ENCODE assay signal across 1 cellular context in the genomic region with DNA sequence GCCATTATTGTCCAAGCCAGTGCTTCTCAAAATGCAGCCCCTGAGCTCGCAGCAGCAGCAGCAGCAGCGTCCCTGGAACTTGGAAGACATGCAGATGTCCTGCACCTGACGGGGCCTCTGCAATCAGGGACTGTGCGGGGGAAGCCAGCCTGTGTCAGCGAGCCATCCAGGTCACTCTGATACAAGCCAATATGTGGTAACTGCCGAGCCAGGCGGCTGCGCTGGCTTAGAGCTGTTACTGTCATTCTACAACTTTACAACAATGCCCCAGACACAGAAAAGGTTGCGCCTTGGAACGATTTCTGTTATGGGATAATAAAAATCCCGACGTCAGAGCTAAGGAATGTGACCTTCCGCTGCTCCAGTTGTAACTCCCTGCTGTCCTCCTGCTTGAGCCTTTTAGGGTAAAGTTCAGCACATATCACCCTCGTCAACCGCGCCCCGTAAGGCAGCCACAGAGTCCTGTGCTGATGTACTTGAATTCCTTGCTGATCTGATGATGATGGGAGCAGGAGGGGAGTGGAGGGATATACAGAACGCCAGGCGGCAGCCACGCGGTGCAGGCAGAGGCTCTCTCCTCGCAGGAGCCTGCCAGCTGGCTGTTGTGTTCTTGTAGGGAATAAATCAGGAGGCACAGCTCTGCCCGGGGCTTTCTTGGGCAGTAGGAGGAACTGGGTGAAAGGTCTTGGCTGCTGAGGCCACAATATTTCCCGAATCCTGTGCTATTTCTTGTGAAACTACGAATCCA.
TF ChIP-seq lines count a peak whose summit lies in the region.

No MANE protein-coding gene starts in this region.

TF ChIP-seq in HEK293, 187 proteins besides CTCF, POLR2A, EP300 and RAD21 (continued from another document):
- peak; percentile 51; the same call in 1 of the 2 replicates for TF ChIP-seq ZNF692 (tag by site-specific recombination; IDR thresholded peaks at IDR 0.05)
- TF ChIP-seq, protein P1, sequence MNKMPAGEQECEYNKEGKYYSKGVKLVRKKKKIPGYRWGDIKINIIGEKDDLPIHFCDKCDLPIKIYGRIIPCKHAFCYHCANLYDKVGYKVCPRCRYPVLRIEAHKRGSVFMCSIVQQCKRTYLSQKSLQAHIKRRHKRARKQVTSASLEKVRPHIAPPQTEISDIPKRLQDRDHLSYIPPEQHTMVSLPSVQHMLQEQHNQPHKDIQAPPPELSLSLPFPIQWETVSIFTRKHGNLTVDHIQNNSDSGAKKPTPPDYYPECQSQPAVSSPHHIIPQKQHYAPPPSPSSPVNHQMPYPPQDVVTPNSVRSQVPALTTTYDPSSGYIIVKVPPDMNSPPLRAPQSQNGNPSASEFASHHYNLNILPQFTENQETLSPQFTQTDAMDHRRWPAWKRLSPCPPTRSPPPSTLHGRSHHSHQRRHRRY (tag by site-specific recombination; IDR thresholded peaks at IDR 0.05) = no peak
- TF ChIP-seq, protein P2, sequence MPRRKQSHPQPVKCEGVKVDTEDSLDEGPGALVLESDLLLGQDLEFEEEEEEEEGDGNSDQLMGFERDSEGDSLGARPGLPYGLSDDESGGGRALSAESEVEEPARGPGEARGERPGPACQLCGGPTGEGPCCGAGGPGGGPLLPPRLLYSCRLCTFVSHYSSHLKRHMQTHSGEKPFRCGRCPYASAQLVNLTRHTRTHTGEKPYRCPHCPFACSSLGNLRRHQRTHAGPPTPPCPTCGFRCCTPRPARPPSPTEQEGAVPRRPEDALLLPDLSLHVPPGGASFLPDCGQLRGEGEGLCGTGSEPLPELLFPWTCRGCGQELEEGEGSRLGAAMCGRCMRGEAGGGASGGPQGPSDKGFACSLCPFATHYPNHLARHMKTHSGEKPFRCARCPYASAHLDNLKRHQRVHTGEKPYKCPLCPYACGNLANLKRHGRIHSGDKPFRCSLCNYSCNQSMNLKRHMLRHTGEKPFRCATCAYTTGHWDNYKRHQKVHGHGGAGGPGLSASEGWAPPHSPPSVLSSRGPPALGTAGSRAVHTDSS (tag by site-specific recombination; IDR thresholded peaks at IDR 0.05) = peak; percentile 86
